22 cellular contexts compared by ENCODE assay signal in genomic region chr9:93476924-93477323, GRCh38.
"Had no signal": no experiment of that assay in that cellular context is flagged by ENCODE, and none has a peak within 500 bp of the region (broad histone marks: within the 10 kb centered on the region; RNA-seq: fewer than 3 reads in every experiment).

No MANE protein-coding gene starts in this region.

- H3K4me3 ChIP-seq: coronary artery, gastrocnemius medialis, left lung, neural progenitor cell, pancreas, right lobe of liver, stomach, upper lobe of right lung had no signal

- H3K4me1 Mint-ChIP-seq: activated B cell treated with CpG ODN at 0.5 μM for 24 hours had no signal

- H3K4me3 Mint-ChIP-seq: activated B cell treated with CpG ODN at 0.5 μM for 24 hours; activated CD4-positive, alpha-beta T cell treated with anti-CD3 and anti-CD28 coated beads, Interleukin-2, amount 10 ng/mL, durations not matched to agents 7 days and 5 days; activated T-helper 1 cell treated with anti-CD3 and anti-CD28 coated beads, Interleukin-12 subunit alpha, Interleukin-12 subunit beta, Interleukin-2, Interleukin-4 antibody, amounts not matched to agents 30 ng/mL and 10 ng/mL and 1 ng/mL, durations not matched to agents 14 hours and 24 hours and 36 hours; naive B cell; neural progenitor cell; T-helper 2 cell treated with Interferon-gamma antibody and Interleukin-4, amounts not matched to agents 5 μg/mL and 100 μg/mL, for 36 hours had no signal

- H3K9me3 Mint-ChIP-seq: activated B cell treated with CpG ODN at 0.5 μM for 24 hours; activated CD4-positive, alpha-beta T cell treated with anti-CD3 and anti-CD28 coated beads, Interleukin-2, amount 10 ng/mL, durations not matched to agents 7 days and 5 days; activated T-helper 1 cell treated with anti-CD3 and anti-CD28 coated beads, Interleukin-12 subunit alpha, Interleukin-12 subunit beta, Interleukin-2, Interleukin-4 antibody, amounts not matched to agents 30 ng/mL and 10 ng/mL and 1 ng/mL, durations not matched to agents 14 hours and 24 hours and 36 hours; naive B cell; neural progenitor cell; T-helper 2 cell treated with Interferon-gamma antibody and Interleukin-4, amounts not matched to agents 5 μg/mL and 100 μg/mL, for 36 hours had no signal

- H3K27ac Mint-ChIP-seq: activated B cell treated with CpG ODN at 0.5 μM for 24 hours; activated CD4-positive, alpha-beta T cell treated with anti-CD3 and anti-CD28 coated beads, Interleukin-2, amount 10 ng/mL, durations not matched to agents 7 days and 5 days; activated T-helper 1 cell treated with anti-CD3 and anti-CD28 coated beads, Interleukin-12 subunit alpha, Interleukin-12 subunit beta, Interleukin-2, Interleukin-4 antibody, amounts not matched to agents 30 ng/mL and 10 ng/mL and 1 ng/mL, durations not matched to agents 14 hours and 24 hours and 36 hours; neural progenitor cell had no signal

- DNase-seq: activated B cell treated with CpG ODN at 0.5 μM for 24 hours; activated CD4-positive, alpha-beta T cell treated with anti-CD3 and anti-CD28 coated beads, Interleukin-2, amount 10 ng/mL, durations not matched to agents 7 days and 5 days; anterior cingulate cortex; brain microvascular endothelial cell; central memory CD4-positive, alpha-beta T cell; gastrocnemius medialis; head of caudate nucleus; kidney; left lung; naive B cell; pancreas; right lobe of liver; SK-N-SH; small intestine; stimulated activated CD4-positive, alpha-beta T cell treated with anti-CD3 and anti-CD28 coated beads, Interleukin-15, amount 100 ng/mL, for 24 hours; stimulated activated CD4-positive, alpha-beta T cell treated with anti-CD3 and anti-CD28 coated beads, Interleukin-2, amount 100 ng/mL, for 48 hours; stomach; upper lobe of right lung had no signal

- H3K4me1 ChIP-seq: pancreas, right lobe of liver had no signal

- H3K27ac ChIP-seq: brain microvascular endothelial cell, coronary artery, gastrocnemius medialis, left lung, neural progenitor cell, pancreas, right lobe of liver, stomach, upper lobe of right lung had no signal

- ATAC-seq: gastrocnemius medialis, left lung, pancreas, right lobe of liver, upper lobe of right lung had no signal

- H3K36me3 ChIP-seq: gastrocnemius medialis, neural progenitor cell had no signal

- H3K27me3 Mint-ChIP-seq: activated B cell treated with CpG ODN at 0.5 μM for 24 hours; activated CD4-positive, alpha-beta T cell treated with anti-CD3 and anti-CD28 coated beads, Interleukin-2, amount 10 ng/mL, durations not matched to agents 7 days and 5 days; naive B cell had no signal

- H3K27me3 ChIP-seq: brain microvascular endothelial cell, gastrocnemius medialis, left lung, neural progenitor cell, pancreas, right lobe of liver, stomach, upper lobe of right lung had no signal

- H3K9me3 ChIP-seq: gastrocnemius medialis, left lung, pancreas, right lobe of liver, SK-N-SH, stomach, upper lobe of right lung had no signal
